ENCODE assay signal across 30 cellular contexts in the genomic region with DNA sequence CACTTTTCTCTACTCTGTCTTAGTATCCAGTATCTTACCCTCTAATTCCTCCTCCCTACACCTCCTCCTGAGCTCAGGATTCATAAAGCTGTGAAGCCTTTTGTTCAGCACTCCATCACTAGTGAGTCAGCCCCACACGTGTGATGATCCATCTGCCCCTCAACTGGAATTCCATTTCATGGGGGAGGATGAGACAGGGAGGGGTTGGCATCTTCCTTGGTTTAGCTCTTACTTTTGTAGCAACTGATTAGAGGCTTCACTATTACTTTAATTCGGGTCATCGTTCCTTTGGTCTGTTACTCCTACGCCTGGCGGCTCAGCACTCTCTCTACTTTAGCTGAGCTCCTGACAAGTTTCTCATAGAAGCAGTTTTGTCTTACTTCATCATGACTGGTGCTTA. TPM values are rescaled to one million over a fixed set of nuclear protein-coding genes. Genes with fewer than 3 reads are reported as not detected.
DNase-seq lines count a peak whose midpoint lies in the region; ATAC-seq and TF ChIP-seq lines count a peak whose summit lies in the region.
"Had no signal": no experiment of that assay in that cellular context is flagged by ENCODE, and none has a peak within 500 bp of the region (broad histone marks: within the 10 kb centered on the region; RNA-seq: fewer than 3 reads in every experiment).

No MANE protein-coding gene starts in this region.

- H3K4me3 Mint-ChIP-seq in nephron: no peak overlapping the region
- no peak overlapping the region for H3K4me3 Mint-ChIP-seq in activated naive CD8-positive, alpha-beta T cell treated with anti-CD3 and anti-CD28 coated beads, Interleukin-2, amount 50 U/mL, for 24 hours
- H3K4me3 Mint-ChIP-seq: activated naive CD8-positive, alpha-beta T cell treated with anti-CD3 and anti-CD28 coated beads for 36 hours; CD14-positive monocyte; IgD-negative memory B cell had no signal

- ATAC-seq in GM21723 (IDR thresholded peaks at IDR 0.05; ENCODE audit: unreplicated experiment) (no peak), HG02870 (IDR thresholded peaks at IDR 0.05; ENCODE audit: unreplicated experiment) (no peak)
- ATAC-seq in activated naive CD8-positive, alpha-beta T cell treated with anti-CD3 and anti-CD28 coated beads, Interleukin-2, amount 50 U/mL, for 24 hours: no peak
- ATAC-seq: esophagus mucosa; gastroesophageal sphincter; stimulated activated effector memory CD8-positive, alpha-beta T cell treated with anti-CD3 and anti-CD28 coated beads, Interleukin-12 subunit alpha, Interleukin-12 subunit beta, amount 100 ng/mL, for 72 hours had no signal

- peaks cover 7% of the 10 kb centered on the region for H3K4me1 Mint-ChIP-seq in nephron
- peaks cover 23% of the 10 kb centered on the region for H3K4me1 Mint-ChIP-seq in activated naive CD8-positive, alpha-beta T cell treated with anti-CD3 and anti-CD28 coated beads, Interleukin-2, amount 50 U/mL, for 24 hours

- no peaks in the 10 kb centered on the region for H3K27me3 Mint-ChIP-seq in nephron (ENCODE audit: low read depth)
- peaks cover 27% of the 10 kb centered on the region for H3K27me3 Mint-ChIP-seq in activated naive CD8-positive, alpha-beta T cell treated with anti-CD3 and anti-CD28 coated beads, Interleukin-2, amount 50 U/mL, for 24 hours

- no peak for TF ChIP-seq CTCF in fibroblast of pulmonary artery (IDR thresholded peaks at IDR 0.05; ENCODE audit: low read length, missing control alignments)
- TF ChIP-seq CTCF in nephron (IDR thresholded peaks at IDR 0.05; ENCODE audit: unreplicated experiment in 3 of 3): no peak

- H3K36me3 Mint-ChIP-seq in nephron (ENCODE audit: low read depth): no peaks in the 10 kb centered on the region
- no peaks in the 10 kb centered on the region for H3K36me3 Mint-ChIP-seq in activated naive CD8-positive, alpha-beta T cell treated with anti-CD3 and anti-CD28 coated beads, Interleukin-2, amount 50 U/mL, for 24 hours (ENCODE audit: low read depth)
- H3K36me3 Mint-ChIP-seq: activated naive CD8-positive, alpha-beta T cell treated with anti-CD3 and anti-CD28 coated beads for 36 hours; CD14-positive monocyte; stimulated activated effector memory CD8-positive, alpha-beta T cell treated with anti-CD3 and anti-CD28 coated beads, Interleukin-12 subunit alpha, Interleukin-12 subunit beta, amount 100 ng/mL, for 72 hours had no signal

- peaks cover 3% of the 10 kb centered on the region for H3K9me3 Mint-ChIP-seq in nephron
- H3K9me3 Mint-ChIP-seq in activated naive CD8-positive, alpha-beta T cell treated with anti-CD3 and anti-CD28 coated beads, Interleukin-2, amount 50 U/mL, for 24 hours: no peaks in the 10 kb centered on the region
- H3K9me3 Mint-ChIP-seq: activated naive CD8-positive, alpha-beta T cell treated with anti-CD3 and anti-CD28 coated beads for 36 hours; stimulated activated effector memory CD8-positive, alpha-beta T cell treated with anti-CD3 and anti-CD28 coated beads, Interleukin-12 subunit alpha, Interleukin-12 subunit beta, amount 100 ng/mL, for 72 hours had no signal

- peak overlapping the region in 2 of 3 experiments; percentile 19 to 66 for H3K27ac Mint-ChIP-seq in nephron
- H3K27ac Mint-ChIP-seq in activated naive CD8-positive, alpha-beta T cell treated with anti-CD3 and anti-CD28 coated beads, Interleukin-2, amount 50 U/mL, for 24 hours: no peak overlapping the region
- H3K27ac Mint-ChIP-seq: activated naive CD8-positive, alpha-beta T cell treated with anti-CD3 and anti-CD28 coated beads for 36 hours had no signal

- no peak overlapping the region for H3K4me3 ChIP-seq in fibroblast of pulmonary artery (replicated peaks; ENCODE audit: low read depth, low read length)
- H3K4me3 ChIP-seq: gastroesophageal sphincter, Peyer's patch, skin epidermis, thoracic aorta had no signal

- peak; percentile 71 for DNase-seq in Daoy (ENCODE audit: low read depth)
- DNase-seq in NCI-H226: peak; percentile 97
- DNase-seq in fibroblast of pulmonary artery (ENCODE audit: low read depth): peak; percentile 29
- DNase-seq in middle frontal gyrus (ENCODE audit: extremely low spot score, low spot score): no peak
- no peak for DNase-seq in activated naive CD8-positive, alpha-beta T cell treated with anti-CD3 and anti-CD28 coated beads, Interleukin-2, amount 50 U/mL, for 24 hours
- DNase-seq: activated naive CD8-positive, alpha-beta T cell treated with anti-CD3 and anti-CD28 coated beads for 36 hours; DMS53; effector memory CD4-positive, alpha-beta T cell; kidney; NCI-H1436; NCI-H510A treated with DMSO at 0.1 percent for 48 hours; NK-92 treated with Interleukin-12 subunit alpha and Interleukin-12 subunit beta, amount 100 ng/mL, for 24 hours; Peyer's patch; SK-N-SH; stimulated activated CD4-positive, alpha-beta T cell treated with anti-CD3 and anti-CD28 coated beads, Interleukin-2, amount 100 ng/mL, for 24 hours; T-helper 2 cell; WERI-Rb-1 had no signal

RNA-seq across cellular contexts. Expression of gene BTNL8, which starts 11.8 kb away (rescaled TPM):
- not detected in 2 replicates for total RNA-seq in Daoy (2014; rRNA removed; shearing (Covaris generic))
- total RNA-seq: esophagus mucosa, MCF 10A, mononuclear cell, pulmonary artery endothelial cell, thoracic aorta had no signal

RNA-seq across cellular contexts. Expression of gene ZFP62, which starts 49.7 kb away (rescaled TPM):
- 17.1 and 18.2 TPM in 2 replicates for total RNA-seq in Daoy (2014; rRNA removed; shearing (Covaris generic))

Comparison
In these comparisons a context has a peak if more than half of its experiments do, and no peak if none do; other contexts are left out.
1. DNase-seq: peak in Daoy (single experiment), NCI-H226 (single experiment) and fibroblast of pulmonary artery (single experiment); none in middle frontal gyrus (single experiment) and activated naive CD8-positive, alpha-beta T cell treated with anti-CD3 and anti-CD28 coated beads, Interleukin-2, amount 50 U/mL, for 24 hours (single experiment).